ENCODE assay signal across 1 cellular context in genomic region chr7:16648551-16648950, GRCh38.
TF ChIP-seq lines count a peak whose summit lies in the region.

No MANE protein-coding gene starts in this region.

TF ChIP-seq in WTC11, 78 proteins besides CTCF, POLR2A, EP300 and RAD21 (continued from another document):
- TF ChIP-seq ZNF281 (CRISPR knock-in tag; IDR thresholded peaks at IDR 0.05) (no peak), CREB1 (CRISPR knock-in tag; IDR thresholded peaks at IDR 0.05) (no peak), TEAD1 (CRISPR knock-in tag; IDR thresholded peaks at IDR 0.05) (no peak)
- TF ChIP-seq, protein P1, sequence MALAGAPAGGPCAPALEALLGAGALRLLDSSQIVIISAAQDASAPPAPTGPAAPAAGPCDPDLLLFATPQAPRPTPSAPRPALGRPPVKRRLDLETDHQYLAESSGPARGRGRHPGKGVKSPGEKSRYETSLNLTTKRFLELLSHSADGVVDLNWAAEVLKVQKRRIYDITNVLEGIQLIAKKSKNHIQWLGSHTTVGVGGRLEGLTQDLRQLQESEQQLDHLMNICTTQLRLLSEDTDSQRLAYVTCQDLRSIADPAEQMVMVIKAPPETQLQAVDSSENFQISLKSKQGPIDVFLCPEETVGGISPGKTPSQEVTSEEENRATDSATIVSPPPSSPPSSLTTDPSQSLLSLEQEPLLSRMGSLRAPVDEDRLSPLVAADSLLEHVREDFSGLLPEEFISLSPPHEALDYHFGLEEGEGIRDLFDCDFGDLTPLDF (CRISPR knock-in tag; IDR thresholded peaks at IDR 0.05) = no peak
